Comparison of ENCODE assay signal across 1 cellular context in genomic region chr1:31955917-31956736, GRCh38.
TF ChIP-seq lines count a peak whose summit lies in the region.

No MANE protein-coding gene starts in this region.

TF ChIP-seq in K562, 482 proteins besides CTCF, POLR2A, EP300 and RAD21 (continued from another document and continues in another):
- TF ChIP-seq, protein P1, sequence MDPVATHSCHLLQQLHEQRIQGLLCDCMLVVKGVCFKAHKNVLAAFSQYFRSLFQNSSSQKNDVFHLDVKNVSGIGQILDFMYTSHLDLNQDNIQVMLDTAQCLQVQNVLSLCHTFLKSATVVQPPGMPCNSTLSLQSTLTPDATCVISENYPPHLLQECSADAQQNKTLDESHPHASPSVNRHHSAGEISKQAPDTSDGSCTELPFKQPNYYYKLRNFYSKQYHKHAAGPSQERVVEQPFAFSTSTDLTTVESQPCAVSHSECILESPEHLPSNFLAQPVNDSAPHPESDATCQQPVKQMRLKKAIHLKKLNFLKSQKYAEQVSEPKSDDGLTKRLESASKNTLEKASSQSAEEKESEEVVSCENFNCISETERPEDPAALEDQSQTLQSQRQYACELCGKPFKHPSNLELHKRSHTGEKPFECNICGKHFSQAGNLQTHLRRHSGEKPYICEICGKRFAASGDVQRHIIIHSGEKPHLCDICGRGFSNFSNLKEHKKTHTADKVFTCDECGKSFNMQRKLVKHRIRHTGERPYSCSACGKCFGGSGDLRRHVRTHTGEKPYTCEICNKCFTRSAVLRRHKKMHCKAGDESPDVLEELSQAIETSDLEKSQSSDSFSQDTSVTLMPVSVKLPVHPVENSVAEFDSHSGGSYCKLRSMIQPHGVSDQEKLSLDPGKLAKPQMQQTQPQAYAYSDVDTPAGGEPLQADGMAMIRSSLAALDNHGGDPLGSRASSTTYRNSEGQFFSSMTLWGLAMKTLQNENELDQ (CRISPR knock-in tag; IDR thresholded peaks at IDR 0.05; ENCODE audit: borderline replicate concordance): no peak
- peak; percentile 95 for TF ChIP-seq DPF2 (IDR thresholded peaks at IDR 0.05)
- TF ChIP-seq TAF15 (IDR thresholded peaks at IDR 0.05; ENCODE audit: low read depth, low read length): no peak
- TF ChIP-seq ZBED1 (IDR thresholded peaks at IDR 0.05): no peak; the same call in 1 of the 2 replicates
- TF ChIP-seq, protein P2, sequence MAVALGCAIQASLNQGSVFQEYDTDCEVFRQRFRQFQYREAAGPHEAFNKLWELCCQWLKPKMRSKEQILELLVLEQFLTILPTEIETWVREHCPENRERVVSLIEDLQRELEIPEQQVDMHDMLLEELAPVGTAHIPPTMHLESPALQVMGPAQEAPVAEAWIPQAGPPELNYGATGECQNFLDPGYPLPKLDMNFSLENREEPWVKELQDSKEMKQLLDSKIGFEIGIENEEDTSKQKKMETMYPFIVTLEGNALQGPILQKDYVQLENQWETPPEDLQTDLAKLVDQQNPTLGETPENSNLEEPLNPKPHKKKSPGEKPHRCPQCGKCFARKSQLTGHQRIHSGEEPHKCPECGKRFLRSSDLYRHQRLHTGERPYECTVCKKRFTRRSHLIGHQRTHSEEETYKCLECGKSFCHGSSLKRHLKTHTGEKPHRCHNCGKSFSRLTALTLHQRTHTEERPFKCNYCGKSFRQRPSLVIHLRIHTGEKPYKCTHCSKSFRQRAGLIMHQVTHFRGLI (CRISPR knock-in tag; IDR thresholded peaks at IDR 0.05): peak; percentile 7; the same call in 1 of the 2 replicates
- TF ChIP-seq POLR2H (tag; IDR thresholded peaks at IDR 0.05; ENCODE audit: low read depth): no peak; the same call in 1 of the 2 replicates
- peak; percentile 82 for TF ChIP-seq KDM5B (IDR thresholded peaks at IDR 0.05; ENCODE audit: insufficient replicate concordance, low read depth, low read length)
- TF ChIP-seq ARHGAP35 (IDR thresholded peaks at IDR 0.05; ENCODE audit: partially characterized antibody): no peak
- TF ChIP-seq, protein P3, sequence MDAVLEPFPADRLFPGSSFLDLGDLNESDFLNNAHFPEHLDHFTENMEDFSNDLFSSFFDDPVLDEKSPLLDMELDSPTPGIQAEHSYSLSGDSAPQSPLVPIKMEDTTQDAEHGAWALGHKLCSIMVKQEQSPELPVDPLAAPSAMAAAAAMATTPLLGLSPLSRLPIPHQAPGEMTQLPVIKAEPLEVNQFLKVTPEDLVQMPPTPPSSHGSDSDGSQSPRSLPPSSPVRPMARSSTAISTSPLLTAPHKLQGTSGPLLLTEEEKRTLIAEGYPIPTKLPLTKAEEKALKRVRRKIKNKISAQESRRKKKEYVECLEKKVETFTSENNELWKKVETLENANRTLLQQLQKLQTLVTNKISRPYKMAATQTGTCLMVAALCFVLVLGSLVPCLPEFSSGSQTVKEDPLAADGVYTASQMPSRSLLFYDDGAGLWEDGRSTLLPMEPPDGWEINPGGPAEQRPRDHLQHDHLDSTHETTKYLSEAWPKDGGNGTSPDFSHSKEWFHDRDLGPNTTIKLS (IDR thresholded peaks at IDR 0.05; ENCODE audit: borderline replicate concordance, low read depth): no peak; the same call in 1 of the 2 replicates
- TF ChIP-seq ZNF212 (CRISPR knock-in tag; IDR thresholded peaks at IDR 0.05): 0 out of 2 replicates have a peak, but pooled peaks have one; percentile 13
- TF ChIP-seq SNAPC5 (CRISPR knock-in tag; IDR thresholded peaks at IDR 0.05): no peak
- no peak for TF ChIP-seq EZH2 (IDR thresholded peaks at IDR 0.05; ENCODE audit: borderline replicate concordance, low read depth, low read length)
- peak; percentile 57; the same call in 1 of the 2 replicates for TF ChIP-seq BACH1 (tag; IDR thresholded peaks at IDR 0.05)
- TF ChIP-seq, protein P4, sequence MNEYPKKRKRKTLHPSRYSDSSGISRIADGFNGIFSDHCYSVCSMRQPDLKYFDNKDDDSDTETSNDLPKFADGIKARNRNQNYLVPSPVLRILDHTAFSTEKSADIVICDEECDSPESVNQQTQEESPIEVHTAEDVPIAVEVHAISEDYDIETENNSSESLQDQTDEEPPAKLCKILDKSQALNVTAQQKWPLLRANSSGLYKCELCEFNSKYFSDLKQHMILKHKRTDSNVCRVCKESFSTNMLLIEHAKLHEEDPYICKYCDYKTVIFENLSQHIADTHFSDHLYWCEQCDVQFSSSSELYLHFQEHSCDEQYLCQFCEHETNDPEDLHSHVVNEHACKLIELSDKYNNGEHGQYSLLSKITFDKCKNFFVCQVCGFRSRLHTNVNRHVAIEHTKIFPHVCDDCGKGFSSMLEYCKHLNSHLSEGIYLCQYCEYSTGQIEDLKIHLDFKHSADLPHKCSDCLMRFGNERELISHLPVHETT (CRISPR knock-in tag; conservative IDR thresholded peaks at IDR 0.05 in 1 of 2, IDR thresholded peaks at IDR 0.05 in 1 of 2): peak in 1 of 2 experiments; percentile 90; a peak in 2 of 4 replicates
- no peak for TF ChIP-seq THAP7 (CRISPR knock-in tag; IDR thresholded peaks at IDR 0.05)
- TF ChIP-seq PHB (CRISPR knock-in tag; IDR thresholded peaks at IDR 0.05): no peak
- TF ChIP-seq PHB2 (IDR thresholded peaks at IDR 0.05; ENCODE audit: low read depth): peak; percentile 32; the same call in 1 of the 2 replicates
- peak; percentile 56; the same call in 1 of the 2 replicates for TF ChIP-seq ZNF589 (CRISPR knock-in tag; IDR thresholded peaks at IDR 0.05; ENCODE audit: low read depth)
- TF ChIP-seq RHOXF2B (CRISPR knock-in tag; conservative IDR thresholded peaks at IDR 0.05): no peak; the same call in 1 of the 2 replicates
- TF ChIP-seq MAFF (IDR thresholded peaks at IDR 0.05; ENCODE audit: low read length): peak; percentile 90
- 0 out of 4 replicates have a peak, but pooled peaks of 1 of the 2 experiments have one; percentile 36 for TF ChIP-seq ZMIZ1 (IDR thresholded peaks at IDR 0.05; ENCODE audit: low read depth in 2 of 2, low read length in 2 of 2)
- no peak for TF ChIP-seq HNRNPK (IDR thresholded peaks at IDR 0.05; ENCODE audit: low read depth, low read length, poor library complexity, severe bottlenecking)
- peak; percentile 94 for TF ChIP-seq ZFX (CRISPR knock-in tag; IDR thresholded peaks at IDR 0.05)
- TF ChIP-seq SREBF2 (CRISPR knock-in tag; IDR thresholded peaks at IDR 0.05): no peak
- no peak for TF ChIP-seq SRSF7 (optimal IDR thresholded peaks at IDR 0.05; ENCODE audit: low read depth, low read length)
- peak; percentile 94 for TF ChIP-seq GATA2 (CRISPR knock-in tag; IDR thresholded peaks at IDR 0.05)
- TF ChIP-seq VEZF1 (CRISPR knock-in tag; IDR thresholded peaks at IDR 0.05): peak; percentile 73
- peak; percentile 37; the same call in 1 of the 2 replicates for TF ChIP-seq PHF8 (IDR thresholded peaks at IDR 0.05; ENCODE audit: borderline replicate concordance, low read length)
- peak; percentile 85 for TF ChIP-seq ZNF316 (IDR thresholded peaks at IDR 0.05)
- TF ChIP-seq, protein P5, sequence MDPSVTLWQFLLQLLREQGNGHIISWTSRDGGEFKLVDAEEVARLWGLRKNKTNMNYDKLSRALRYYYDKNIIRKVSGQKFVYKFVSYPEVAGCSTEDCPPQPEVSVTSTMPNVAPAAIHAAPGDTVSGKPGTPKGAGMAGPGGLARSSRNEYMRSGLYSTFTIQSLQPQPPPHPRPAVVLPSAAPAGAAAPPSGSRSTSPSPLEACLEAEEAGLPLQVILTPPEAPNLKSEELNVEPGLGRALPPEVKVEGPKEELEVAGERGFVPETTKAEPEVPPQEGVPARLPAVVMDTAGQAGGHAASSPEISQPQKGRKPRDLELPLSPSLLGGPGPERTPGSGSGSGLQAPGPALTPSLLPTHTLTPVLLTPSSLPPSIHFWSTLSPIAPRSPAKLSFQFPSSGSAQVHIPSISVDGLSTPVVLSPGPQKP (CRISPR knock-in tag; IDR thresholded peaks at IDR 0.05): no peak
- TF ChIP-seq CXXC5 (CRISPR knock-in tag; IDR thresholded peaks at IDR 0.05): peak; percentile 61
- peak; percentile 89 for TF ChIP-seq MAFG (tag; conservative IDR thresholded peaks at IDR 0.05)
- TF ChIP-seq ZNF431 (CRISPR knock-in tag; IDR thresholded peaks at IDR 0.05): no peak
- no peak for TF ChIP-seq ZNF696 (CRISPR knock-in tag; conservative IDR thresholded peaks at IDR 0.05)
- TF ChIP-seq NUFIP1 (IDR thresholded peaks at IDR 0.05; ENCODE audit: partially characterized antibody): no peak
- no peak for TF ChIP-seq ZNF146 (CRISPR knock-in tag; IDR thresholded peaks at IDR 0.05; ENCODE audit: unreplicated experiment)
- TF ChIP-seq KAT8 (IDR thresholded peaks at IDR 0.05; ENCODE audit: low read depth): no peak
- TF ChIP-seq, protein P6, sequence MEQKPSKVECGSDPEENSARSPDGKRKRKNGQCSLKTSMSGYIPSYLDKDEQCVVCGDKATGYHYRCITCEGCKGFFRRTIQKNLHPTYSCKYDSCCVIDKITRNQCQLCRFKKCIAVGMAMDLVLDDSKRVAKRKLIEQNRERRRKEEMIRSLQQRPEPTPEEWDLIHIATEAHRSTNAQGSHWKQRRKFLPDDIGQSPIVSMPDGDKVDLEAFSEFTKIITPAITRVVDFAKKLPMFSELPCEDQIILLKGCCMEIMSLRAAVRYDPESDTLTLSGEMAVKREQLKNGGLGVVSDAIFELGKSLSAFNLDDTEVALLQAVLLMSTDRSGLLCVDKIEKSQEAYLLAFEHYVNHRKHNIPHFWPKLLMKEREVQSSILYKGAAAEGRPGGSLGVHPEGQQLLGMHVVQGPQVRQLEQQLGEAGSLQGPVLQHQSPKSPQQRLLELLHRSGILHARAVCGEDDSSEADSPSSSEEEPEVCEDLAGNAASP (IDR thresholded peaks at IDR 0.05): no peak
- TF ChIP-seq, protein P7, sequence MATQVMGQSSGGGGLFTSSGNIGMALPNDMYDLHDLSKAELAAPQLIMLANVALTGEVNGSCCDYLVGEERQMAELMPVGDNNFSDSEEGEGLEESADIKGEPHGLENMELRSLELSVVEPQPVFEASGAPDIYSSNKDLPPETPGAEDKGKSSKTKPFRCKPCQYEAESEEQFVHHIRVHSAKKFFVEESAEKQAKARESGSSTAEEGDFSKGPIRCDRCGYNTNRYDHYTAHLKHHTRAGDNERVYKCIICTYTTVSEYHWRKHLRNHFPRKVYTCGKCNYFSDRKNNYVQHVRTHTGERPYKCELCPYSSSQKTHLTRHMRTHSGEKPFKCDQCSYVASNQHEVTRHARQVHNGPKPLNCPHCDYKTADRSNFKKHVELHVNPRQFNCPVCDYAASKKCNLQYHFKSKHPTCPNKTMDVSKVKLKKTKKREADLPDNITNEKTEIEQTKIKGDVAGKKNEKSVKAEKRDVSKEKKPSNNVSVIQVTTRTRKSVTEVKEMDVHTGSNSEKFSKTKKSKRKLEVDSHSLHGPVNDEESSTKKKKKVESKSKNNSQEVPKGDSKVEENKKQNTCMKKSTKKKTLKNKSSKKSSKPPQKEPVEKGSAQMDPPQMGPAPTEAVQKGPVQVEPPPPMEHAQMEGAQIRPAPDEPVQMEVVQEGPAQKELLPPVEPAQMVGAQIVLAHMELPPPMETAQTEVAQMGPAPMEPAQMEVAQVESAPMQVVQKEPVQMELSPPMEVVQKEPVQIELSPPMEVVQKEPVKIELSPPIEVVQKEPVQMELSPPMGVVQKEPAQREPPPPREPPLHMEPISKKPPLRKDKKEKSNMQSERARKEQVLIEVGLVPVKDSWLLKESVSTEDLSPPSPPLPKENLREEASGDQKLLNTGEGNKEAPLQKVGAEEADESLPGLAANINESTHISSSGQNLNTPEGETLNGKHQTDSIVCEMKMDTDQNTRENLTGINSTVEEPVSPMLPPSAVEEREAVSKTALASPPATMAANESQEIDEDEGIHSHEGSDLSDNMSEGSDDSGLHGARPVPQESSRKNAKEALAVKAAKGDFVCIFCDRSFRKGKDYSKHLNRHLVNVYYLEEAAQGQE (CRISPR knock-in tag; IDR thresholded peaks at IDR 0.05; ENCODE audit: low read depth): no peak
- TF ChIP-seq KLF6 (CRISPR knock-in tag; IDR thresholded peaks at IDR 0.05; ENCODE audit: borderline replicate concordance): peak; percentile 38; the same call in 1 of the 2 replicates
- TF ChIP-seq RNF2 (IDR thresholded peaks at IDR 0.05): peak; percentile 98
- no peak for TF ChIP-seq CBFB (CRISPR knock-in tag; IDR thresholded peaks at IDR 0.05)
- no peak for TF ChIP-seq BCOR (IDR thresholded peaks at IDR 0.05)
